In the genomic region with DNA sequence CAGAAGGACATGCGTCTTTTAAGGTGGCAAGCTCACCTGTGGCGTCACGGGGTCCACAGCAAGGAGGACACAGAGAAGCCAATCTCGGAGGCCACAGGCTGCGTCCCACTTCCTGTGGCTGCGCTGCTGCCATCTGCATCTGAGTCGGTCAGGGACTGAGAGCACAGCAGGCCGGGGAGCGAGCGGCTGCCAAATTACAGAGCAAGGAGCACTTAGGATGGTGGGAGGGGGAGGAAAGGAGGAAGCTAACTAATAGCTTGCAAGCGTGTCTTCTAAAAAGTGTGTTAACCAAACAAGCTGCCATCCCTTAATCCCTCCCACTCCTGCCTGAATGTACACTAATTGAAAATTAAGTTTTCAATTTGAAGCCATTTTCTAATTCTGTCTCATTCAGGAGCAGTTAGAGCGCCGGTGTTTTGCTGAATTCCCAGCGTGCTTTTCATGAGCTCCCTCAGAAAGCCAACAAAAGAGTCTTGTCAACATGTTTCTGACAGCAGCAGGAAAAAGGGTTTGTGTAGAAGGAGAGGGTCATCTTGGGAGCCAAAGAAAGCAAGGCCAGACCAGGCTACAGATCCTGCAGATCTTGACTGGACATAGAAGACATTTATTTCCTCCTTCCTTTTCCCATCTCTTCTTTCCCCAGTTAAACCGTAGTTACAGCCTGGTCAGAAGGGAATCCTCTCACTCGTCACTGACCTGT, we compare ENCODE assay signal across 14 cellular contexts. TPM values are rescaled to one million over a fixed set of nuclear protein-coding genes. Genes with fewer than 3 reads are reported as not detected.
A peak's percentile ranks its signal among the peaks of the same experiment; 100 is the strongest.
DNase-seq lines count a peak whose midpoint lies in the region; ATAC-seq lines count a peak whose summit lies in the region.
"Had no signal": no experiment of that assay in that cellular context is flagged by ENCODE, and none has a peak within 500 bp of the region (broad histone marks: within the 10 kb centered on the region; RNA-seq: fewer than 3 reads in every experiment).

No MANE protein-coding gene starts in this region.

- DNase-seq in DMS79 treated with DMSO at 0.1 percent for 48 hours (lab: John Stamatoyannopoulos, UW) (peak; percentile 20), DMS79 (lab: John Stamatoyannopoulos, UW) (no peak), SK-N-DZ (ENCODE audit: low spot score) (peak; percentile 90), left ventricle myocardium superior (peak; percentile 59), pons (ENCODE audit: low spot score) (peak; percentile 5), DMS53 (lab: John Stamatoyannopoulos, UW) (no peak)
- DNase-seq: activated naive CD4-positive, alpha-beta T cell; CD4-positive, alpha-beta T cell; naive thymus-derived CD8-positive, alpha-beta T cell; NCI-H1436; stimulated activated naive CD8-positive, alpha-beta T cell treated with anti-CD3 and anti-CD28 coated beads, Interleukin-15, amount 100 ng/mL, for 72 hours had no signal

- ATAC-seq in left ventricle myocardium superior (peak; percentile 90), GM21529 (IDR thresholded peaks at IDR 0.05; ENCODE audit: unreplicated experiment) (no peak), HG02763 (IDR thresholded peaks at IDR 0.05; ENCODE audit: unreplicated experiment) (no peak)
- ATAC-seq: left lung; naive thymus-derived CD8-positive, alpha-beta T cell; stimulated activated naive CD8-positive, alpha-beta T cell treated with anti-CD3 and anti-CD28 coated beads, Interleukin-15, amount 100 ng/mL, for 72 hours had no signal

- intact Hi-C loops in left ventricle myocardium superior (cut with micrococcal nuclease) = no loop called here

RNA-seq across cellular contexts. Expression of a gene that starts 42.4 kb away (rescaled TPM):
- 111 and 124 TPM in 2 replicates for polyA plus RNA-seq in SK-N-DZ (2014; cell fraction: cytosol; rRNA removed)
- 92.4 and 146 TPM in 2 replicates for polyA plus RNA-seq in SK-N-DZ (2014; cell fraction: nucleus; rRNA removed)
- 41.0 TPM for total RNA-seq in left ventricle myocardium superior

Comparison
In these comparisons a context has a peak if more than half of its experiments do, and no peak if none do; other contexts are left out.
1. DNase-seq: peak in DMS79 treated with DMSO at 0.1 percent for 48 hours (single experiment), SK-N-DZ (single experiment), left ventricle myocardium superior (single experiment) and pons (single experiment); none in DMS79 (single experiment) and DMS53 (single experiment).